Comparison of ENCODE assay signal across 8 cellular contexts in genomic region chr9:74887041-74887980, GRCh38. TPM values are rescaled to one million over a fixed set of nuclear protein-coding genes. Genes with fewer than 3 reads are reported as not detected.
DNase-seq lines count a peak whose midpoint lies in the region; ATAC-seq and TF ChIP-seq lines count a peak whose summit lies in the region.

A gene with protein sequence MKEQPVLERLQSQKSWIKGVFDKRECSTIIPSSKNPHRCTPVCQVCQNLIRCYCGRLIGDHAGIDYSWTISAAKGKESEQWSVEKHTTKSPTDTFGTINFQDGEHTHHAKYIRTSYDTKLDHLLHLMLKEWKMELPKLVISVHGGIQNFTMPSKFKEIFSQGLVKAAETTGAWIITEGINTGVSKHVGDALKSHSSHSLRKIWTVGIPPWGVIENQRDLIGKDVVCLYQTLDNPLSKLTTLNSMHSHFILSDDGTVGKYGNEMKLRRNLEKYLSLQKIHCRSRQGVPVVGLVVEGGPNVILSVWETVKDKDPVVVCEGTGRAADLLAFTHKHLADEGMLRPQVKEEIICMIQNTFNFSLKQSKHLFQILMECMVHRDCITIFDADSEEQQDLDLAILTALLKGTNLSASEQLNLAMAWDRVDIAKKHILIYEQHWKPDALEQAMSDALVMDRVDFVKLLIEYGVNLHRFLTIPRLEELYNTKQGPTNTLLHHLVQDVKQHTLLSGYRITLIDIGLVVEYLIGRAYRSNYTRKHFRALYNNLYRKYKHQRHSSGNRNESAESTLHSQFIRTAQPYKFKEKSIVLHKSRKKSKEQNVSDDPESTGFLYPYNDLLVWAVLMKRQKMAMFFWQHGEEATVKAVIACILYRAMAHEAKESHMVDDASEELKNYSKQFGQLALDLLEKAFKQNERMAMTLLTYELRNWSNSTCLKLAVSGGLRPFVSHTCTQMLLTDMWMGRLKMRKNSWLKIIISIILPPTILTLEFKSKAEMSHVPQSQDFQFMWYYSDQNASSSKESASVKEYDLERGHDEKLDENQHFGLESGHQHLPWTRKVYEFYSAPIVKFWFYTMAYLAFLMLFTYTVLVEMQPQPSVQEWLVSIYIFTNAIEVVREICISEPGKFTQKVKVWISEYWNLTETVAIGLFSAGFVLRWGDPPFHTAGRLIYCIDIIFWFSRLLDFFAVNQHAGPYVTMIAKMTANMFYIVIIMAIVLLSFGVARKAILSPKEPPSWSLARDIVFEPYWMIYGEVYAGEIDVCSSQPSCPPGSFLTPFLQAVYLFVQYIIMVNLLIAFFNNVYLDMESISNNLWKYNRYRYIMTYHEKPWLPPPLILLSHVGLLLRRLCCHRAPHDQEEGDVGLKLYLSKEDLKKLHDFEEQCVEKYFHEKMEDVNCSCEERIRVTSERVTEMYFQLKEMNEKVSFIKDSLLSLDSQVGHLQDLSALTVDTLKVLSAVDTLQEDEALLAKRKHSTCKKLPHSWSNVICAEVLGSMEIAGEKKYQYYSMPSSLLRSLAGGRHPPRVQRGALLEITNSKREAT (N-terminal part only) (minus strand): TSS chr9:74887921. CDS start chr9:74887856, 65 bp downstream.

- H4K20me1 ChIP-seq in hepatocyte (ENCODE audit: insufficient read depth, poor library complexity, severe bottlenecking): no peaks in the 10 kb centered on the region

- H3K4me1 ChIP-seq in SJCRH30 (no peaks in the 10 kb centered on the region), hepatocyte (ENCODE audit: insufficient read depth) (no peaks in the 10 kb centered on the region), psoas muscle (no peaks in the 10 kb centered on the region)

- H3K27ac ChIP-seq in SJCRH30: peak within 1 kb of the TSS; percentile 34; the same call in 1 of the 2 replicates
- peak within 1 kb of the TSS; percentile 74 for H3K27ac ChIP-seq in hepatocyte
- H3K27ac ChIP-seq in psoas muscle: peak within 1 kb of the TSS; percentile 60

- peak; percentile 38 for DNase-seq in GF-D8 (lab: John Stamatoyannopoulos, UW)
- peak; percentile 39 for DNase-seq in KG1 (lab: John Stamatoyannopoulos, UW)
- peak; percentile 70 to 77 for DNase-seq in SJCRH30
- peak; percentile 68 for DNase-seq in astrocyte of the spinal cord (ENCODE audit: low read depth, low spot score)
- DNase-seq in hepatocyte (ENCODE audit: low spot score): peak; percentile 86
- peak; percentile 84 to 87 for DNase-seq in psoas muscle
- DNase-seq in GM10248 (ENCODE audit: extremely low spot score): no peak

- intact Hi-C loops in psoas muscle (cut with DNase I): no loop called here

- peak within 1 kb of the TSS; percentile 90 for H2AFZ ChIP-seq in hepatocyte

- CTCF ChIA-PET in GM10248 (lab: Yijun Ruan, JAX): interaction anchor here (1.0 to 1.1 kb wide), 2 partner anchors 9 to 116 kb away, joined by 3 read pairs; no protein-coding TSS in a partner anchor

- H3K4me3 ChIP-seq in SJCRH30 (peak within 1 kb of the TSS; percentile 66), astrocyte of the spinal cord (ENCODE audit: low read depth, low read length) (peak within 1 kb of the TSS; percentile 68), hepatocyte (peak within 1 kb of the TSS; percentile 85), psoas muscle (peak within 1 kb of the TSS; percentile 67)

- peak within 1 kb of the TSS; percentile 86 for H3K4me2 ChIP-seq in hepatocyte

- H3K79me2 ChIP-seq in hepatocyte: peaks cover 30% of the 10 kb centered on the region

- peak; percentile 58 to 81 (median 78) for ATAC-seq in psoas muscle
- no peak for ATAC-seq in GM21576 (IDR thresholded peaks at IDR 0.05; ENCODE audit: unreplicated experiment)

- POLR2A ChIA-PET in GM10248 (lab: Yijun Ruan, JAX): no interaction called here

- no peaks in the 10 kb centered on the region for H3K9me3 ChIP-seq in SJCRH30 (replicated peaks)
- no peaks in the 10 kb centered on the region for H3K9me3 ChIP-seq in hepatocyte (ENCODE audit: low read depth)
- H3K9me3 ChIP-seq in psoas muscle: no peaks in the 10 kb centered on the region

- H3K36me3 ChIP-seq in SJCRH30 (no peaks in the 10 kb centered on the region), hepatocyte (replicated peaks; ENCODE audit: insufficient read depth, low read depth) (no peaks in the 10 kb centered on the region), psoas muscle (ENCODE audit: insufficient read depth in 1 of 2, low read depth in 1 of 2) (no peaks in the 10 kb centered on the region)

- H3K9me2 ChIP-seq in hepatocyte (replicated peaks; ENCODE audit: insufficient read depth): no peaks in the 10 kb centered on the region

- 2% methylated on average over 51 of the region's 64 CpGs for WGBS in hepatocyte (ENCODE audit: low lambda C conversion rate, missing lambda C conversion rate)
- WGBS in psoas muscle, 3 donors: 4% methylated on average over 54 to 64 of the region's 64 CpGs

- H3K27me3 ChIP-seq in SJCRH30 (no peaks in the 10 kb centered on the region), hepatocyte (no peaks in the 10 kb centered on the region), psoas muscle (ENCODE audit: insufficient read depth in 3 of 3, low read length in 2 of 3) (peaks cover 0 to 34% (median 0%) of the 10 kb centered on the region in 3 donors)

- in situ Hi-C loops in astrocyte of the spinal cord (cut with HindIII; ENCODE audit: low sequenced_read_pairs): no loop called here

- TF ChIP-seq CTCF in astrocyte of the spinal cord (IDR thresholded peaks at IDR 0.05; ENCODE audit: low read depth, low read length): no peak
- TF ChIP-seq CTCF in hepatocyte (IDR thresholded peaks at IDR 0.05; ENCODE audit: poor library complexity): no peak
- no peak for TF ChIP-seq CTCF in psoas muscle (IDR thresholded peaks at IDR 0.05)
- no peak for TF ChIP-seq CTCF in GM10248 (IDR thresholded peaks at IDR 0.05; ENCODE audit: control extremely low read depth, extremely low read depth, low read depth, missing control alignments)

RNA-seq across cellular contexts. Expression of the gene that starts here (rescaled TPM):
- total RNA-seq in SJCRH30 (2014; rRNA removed; shearing (Covaris generic)): 1.4 and 1.5 TPM in 2 replicates
- total RNA-seq in hepatocyte (19.0 and 20.3 TPM in 2 replicates), psoas muscle (under 1 TPM in 3 of 4 donors, not detected in 1; 0.12 to 0.27 (median 0.17) TPM)
- polyA plus RNA-seq in hepatocyte (3.7 and 3.8 TPM in 2 replicates), psoas muscle (under 1 TPM; 0.04 to 0.12 (median 0.08) TPM)

Comparison
In these comparisons a context has a peak if more than half of its experiments do, and no peak if none do; other contexts are left out.
1. Peak in DNase-seq, ATAC-seq, H3K4me3 ChIP-seq and H3K27ac ChIP-seq in psoas muscle; RNA of the gene not detected or under 1 TPM.